ENCODE assay signal across 8 cellular contexts in genomic region chr6:139290787-139291294, GRCh38. TPM values are rescaled to one million over a fixed set of nuclear protein-coding genes. Genes with fewer than 3 reads are reported as not detected.
DNase-seq lines count a peak whose midpoint lies in the region; ATAC-seq, FAIRE-seq and TF ChIP-seq lines count a peak whose summit lies in the region.

No MANE protein-coding gene starts in this region.

- H3K4me3 Mint-ChIP-seq in MCF 10A (ENCODE audit: unreplicated experiment), result no peak overlapping the region

- FAIRE-seq in endothelial cell of umbilical vein (lab: Jason Lieb, UNC), result peak; percentile 78

- in situ Hi-C loops in mammary epithelial cell (cut with MboI; ENCODE audit: low sequenced_read_pairs in 2 of 2), result no loop called here

- intact Hi-C loops in MCF 10A (cut with micrococcal nuclease), result no loop called here
- intact Hi-C loops in mammary epithelial cell (cut with micrococcal nuclease), result no loop called here
- intact Hi-C loops in endothelial cell of umbilical vein (cut with micrococcal nuclease), result loop anchor here (1.0 kb wide), 2 partner anchors 32 to 72 kb away; no protein-coding TSS in a partner anchor

- H4K20me1 ChIP-seq in mammary epithelial cell (ENCODE audit: insufficient read depth, low read length) (no peaks in the 10 kb centered on the region), OCI-LY1 (ENCODE audit: insufficient read depth, low read length) (no peaks in the 10 kb centered on the region), endothelial cell of umbilical vein (replicated peaks; ENCODE audit: control insufficient read depth, extremely low read depth, insufficient read depth, low read length) (no peaks in the 10 kb centered on the region)

- POLR2A ChIA-PET in MCF 10A (lab: Yijun Ruan, JAX) (interaction anchor here (0.6 kb wide), 1 partner anchor 408 kb away, joined by 3 read pairs; no protein-coding TSS in a partner anchor), endothelial cell of umbilical vein (lab: Charles Lee) (interaction anchor here (0.5 kb wide), 1 partner anchor 98 kb away, joined by 3 read pairs; no protein-coding TSS in a partner anchor)

- dilution Hi-C loops in mammary epithelial cell (cut with HindIII; ENCODE audit: low sequenced_read_pairs), result no loop called here
- dilution Hi-C loops in endothelial cell of umbilical vein (cut with MboI; ENCODE audit: extremely low pct_ligation_motif_present, low sequenced_read_pairs), result no loop called here

- CTCF ChIA-PET in MCF 10A (lab: Yijun Ruan, JAX) (interaction anchor here (0.6 to 1.0 kb wide), 3 partner anchors 41 to 302 kb away, joined by 3 read pairs; partner anchors contain the start of gene REPS1), mammary epithelial cell (lab: Charles Lee; ENCODE audit: low non-redundant PET) (no interaction called here), endothelial cell of umbilical vein (lab: Charles Lee) (interaction anchor here (0.6 to 1.9 kb wide), 7 partner anchors 11 to 74 kb away, joined by 3 to 9 read pairs (median 3); no protein-coding TSS in a partner anchor)

- ATAC-seq in HG02884 (IDR thresholded peaks at IDR 0.05; ENCODE audit: unreplicated experiment) (peak; percentile 71), omental fat pad (ENCODE audit: low FRiP score) (peak; percentile 25)

- H3K4me2 ChIP-seq in mammary epithelial cell (ENCODE audit: insufficient read depth, low read depth, low read length) (no peak overlapping the region), OCI-LY1 (ENCODE audit: low read length) (peak overlapping the region; percentile 66), endothelial cell of umbilical vein (ENCODE audit: insufficient read depth, low read length) (peak overlapping the region; percentile 18)

- H3K27me3 Mint-ChIP-seq in MCF 10A (ENCODE audit: insufficient read depth, unreplicated experiment), result no peaks in the 10 kb centered on the region

- no peaks in the 10 kb centered on the region for H3K36me3 Mint-ChIP-seq in MCF 10A (ENCODE audit: insufficient read depth, unreplicated experiment)

- H3K4me1 Mint-ChIP-seq in MCF 10A (ENCODE audit: insufficient read depth, unreplicated experiment), result peaks cover 13% of the 10 kb centered on the region

- peak; percentile 25 for DNase-seq in MCF 10A (ENCODE audit: unreplicated experiment)
- no peak for DNase-seq in mammary epithelial cell
- peak; percentile 79 for DNase-seq in endothelial cell of umbilical vein (ENCODE audit: low read depth, low spot score)
- DNase-seq in omental fat pad (ENCODE audit: low spot score), result no peak
- DNase-seq in NCI-H2107 (lab: John Stamatoyannopoulos, UW), result no peak
- DNase-seq in stimulated activated CD4-positive, alpha-beta T cell treated with anti-CD3 and anti-CD28 coated beads, Interleukin-15, amount 100 ng/mL, for 24 hours, result no peak

- no peaks in the 10 kb centered on the region for H3K9me1 ChIP-seq in endothelial cell of umbilical vein (replicated peaks; ENCODE audit: control insufficient read depth, extremely low read depth, insufficient read depth, low read length)

- H3K79me2 ChIP-seq in mammary epithelial cell (ENCODE audit: insufficient read depth, low read length), result no peaks in the 10 kb centered on the region
- no peaks in the 10 kb centered on the region for H3K79me2 ChIP-seq in OCI-LY1 (ENCODE audit: insufficient read depth, low read length)
- H3K79me2 ChIP-seq in endothelial cell of umbilical vein (ENCODE audit: control insufficient read depth, insufficient read depth, low read length), result no peaks in the 10 kb centered on the region

- TF ChIP-seq POLR2A in endothelial cell of umbilical vein (IDR thresholded peaks at IDR 0.05; ENCODE audit: low read depth, low read length), result no peak

- H3K4me1 ChIP-seq in mammary epithelial cell (ENCODE audit: insufficient read depth, low read length) (peaks cover 7% of the 10 kb centered on the region), OCI-LY1 (ENCODE audit: insufficient read depth, low read length, severe bottlenecking) (peaks cover 73% of the 10 kb centered on the region), endothelial cell of umbilical vein (ENCODE audit: control insufficient read depth, extremely low read depth, insufficient read depth, low read length) (peaks cover 9% of the 10 kb centered on the region)

- no peaks in the 10 kb centered on the region for H3K9me2 ChIP-seq in OCI-LY1 (ENCODE audit: low read depth, low read length)

- H3K9me3 ChIP-seq in mammary epithelial cell (replicated peaks; ENCODE audit: insufficient read depth, low read length) (no peaks in the 10 kb centered on the region), OCI-LY1 (ENCODE audit: low read length) (no peaks in the 10 kb centered on the region), endothelial cell of umbilical vein (replicated peaks; ENCODE audit: control insufficient read depth, insufficient read depth, low read length) (no peaks in the 10 kb centered on the region)

- no peaks in the 10 kb centered on the region for H3K27me3 ChIP-seq in mammary epithelial cell (ENCODE audit: insufficient read depth, low read length)
- no peaks in the 10 kb centered on the region for H3K27me3 ChIP-seq in OCI-LY1 (ENCODE audit: insufficient read depth, low read length)
- H3K27me3 ChIP-seq in endothelial cell of umbilical vein (ENCODE audit: control insufficient read depth in 2 of 2, insufficient read depth in 2 of 2, low read length in 2 of 2), result no peaks in the 10 kb centered on the region

- no peak overlapping the region for H3K27ac Mint-ChIP-seq in MCF 10A (ENCODE audit: low read depth, unreplicated experiment)

- TF ChIP-seq CTCF in MCF 10A (IDR thresholded peaks at IDR 0.05; ENCODE audit: unreplicated experiment) (no peak), mammary epithelial cell (conservative IDR thresholded peaks at IDR 0.05 in 1 of 2, IDR thresholded peaks at IDR 0.05 in 1 of 2; ENCODE audit: extremely low read depth in 1 of 2, insufficient read depth in 1 of 2, low read depth in 1 of 2, low read length in 2 of 2) (no peak), OCI-LY1 (IDR thresholded peaks at IDR 0.05; ENCODE audit: low read length) (no peak), endothelial cell of umbilical vein (IDR thresholded peaks at IDR 0.05; ENCODE audit: extremely low read depth in 1 of 2, insufficient read depth in 1 of 2, low read depth in 1 of 2, low read length in 2 of 2) (no peak), omental fat pad (IDR thresholded peaks at IDR 0.05) (no peak)

- H2AFZ ChIP-seq in mammary epithelial cell (ENCODE audit: low read depth, low read length) (no peak overlapping the region), OCI-LY1 (ENCODE audit: low read length) (no peak overlapping the region), endothelial cell of umbilical vein (ENCODE audit: low read depth, low read length) (peak overlapping the region; percentile 7)

- WGBS in mammary epithelial cell (ENCODE audit: low coverage, missing lambda C conversion rate), result 79% methylated on average over 4 of the region's 4 CpGs

- H3K9ac ChIP-seq in mammary epithelial cell (ENCODE audit: insufficient read depth, low read length) (no peak overlapping the region), OCI-LY1 (ENCODE audit: low read length) (peak overlapping the region; percentile 61), endothelial cell of umbilical vein (replicated peaks; ENCODE audit: extremely low read depth, insufficient read depth, low read length) (no peak overlapping the region)

- H3F3A ChIP-seq in OCI-LY1 (ENCODE audit: insufficient read depth, low read length), result 0 out of 2 replicates have a peak, but pooled peaks cover 5% of the 10 kb centered on the region

- H3K36me3 ChIP-seq in mammary epithelial cell (ENCODE audit: insufficient read depth, low read length) (no peaks in the 10 kb centered on the region), OCI-LY1 (ENCODE audit: insufficient read depth, low read length) (peaks cover 7% of the 10 kb centered on the region; the same call in 1 of the 2 replicates), endothelial cell of umbilical vein (ENCODE audit: control insufficient read depth in 2 of 2, extremely low read depth in 1 of 2, insufficient read depth in 2 of 2, low read length in 2 of 2) (no peaks in the 10 kb centered on the region)

- H3K4me3 ChIP-seq in mammary epithelial cell (replicated peaks in 1 of 3; ENCODE audit: insufficient read depth in 1 of 3, low read depth in 2 of 3, low read length in 3 of 3) (no peak overlapping the region), OCI-LY1 (ENCODE audit: low read depth, low read length, poor library complexity, severe bottlenecking) (peak overlapping the region; percentile 46), endothelial cell of umbilical vein (replicated peaks in 1 of 3; ENCODE audit: insufficient read depth in 1 of 3, low read depth in 1 of 3, low read length in 3 of 3) (no peak overlapping the region)

- no TSS peak for BruUV-seq in MCF 10A (replicated peaks; lab: Mats Ljungman, UMichigan)
- BruUV-seq in mammary epithelial cell (replicated peaks; lab: Mats Ljungman, UMichigan), result no TSS peak
- BruUV-seq in endothelial cell of umbilical vein (replicated peaks; lab: Mats Ljungman, UMichigan), result TSS peak; percentile 14

- no peaks in the 10 kb centered on the region for H3K9me3 Mint-ChIP-seq in MCF 10A (ENCODE audit: unreplicated experiment)

- H3K27ac ChIP-seq in mammary epithelial cell (ENCODE audit: insufficient read depth, low read depth, low read length), result no peak overlapping the region
- peak overlapping the region; percentile 95 for H3K27ac ChIP-seq in OCI-LY1 (ENCODE audit: low read depth, low read length, poor library complexity, severe bottlenecking)
- H3K27ac ChIP-seq in endothelial cell of umbilical vein (ENCODE audit: insufficient read depth, low read depth, low read length), result peak overlapping the region; percentile 9

TF ChIP-seq in endothelial cell of umbilical vein, 7 proteins besides CTCF, POLR2A, EP300 and RAD21 (continues in another document):
- TF ChIP-seq JUN (IDR thresholded peaks at IDR 0.05; ENCODE audit: borderline replicate concordance, insufficient read depth, insufficient read length, low read depth), result peak; percentile 62
- TF ChIP-seq MAX (IDR thresholded peaks at IDR 0.05; ENCODE audit: insufficient read depth, insufficient read length), result no peak

RNA-seq across cellular contexts. Expression of gene TXLNB, which starts 1.0 kb away (rescaled TPM):
- total RNA-seq in MCF 10A (2022) (not detected in 2 replicates), mammary epithelial cell (not detected), endothelial cell of umbilical vein (0.18 and 0.28 TPM in 2 replicates), omental fat pad (1 to 10 TPM in 3 of 4 donors, under 1 TPM in 1; 0.37 to 1.4 (median 1.2) TPM)
- polyA plus RNA-seq in mammary epithelial cell (not detected), endothelial cell of umbilical vein (0.03 and 0.04 TPM in 2 replicates)
- polyA minus RNA-seq in mammary epithelial cell (not detected), endothelial cell of umbilical vein (0.06 TPM in 1 of 2 replicates, not detected in the other)
- polyA plus RNA-seq in endothelial cell of umbilical vein (2011; cell fraction: cytosol; rRNA removed), result 0.04 and 0.06 TPM in 2 replicates
- 0.14 and 0.16 TPM in 2 replicates for polyA plus RNA-seq in endothelial cell of umbilical vein (2011; cell fraction: nucleus; rRNA removed)
- 0.10 and 0.17 TPM in 2 replicates for polyA plus RNA-seq in endothelial cell of umbilical vein (2012)
- polyA minus RNA-seq in endothelial cell of umbilical vein (2011; cell fraction: cytosol; rRNA and poly(A)+ RNA removed), result not detected
- polyA minus RNA-seq in endothelial cell of umbilical vein (2011; cell fraction: nucleus; rRNA and poly(A)+ RNA removed), result 0.10 and 0.14 TPM in 2 replicates

Comparison
In these comparisons a context has a peak if more than half of its experiments do, and no peak if none do; other contexts are left out.
1. DNase-seq: peak in MCF 10A (single experiment) and endothelial cell of umbilical vein (single experiment); none in mammary epithelial cell (single experiment), omental fat pad (single experiment), NCI-H2107 (single experiment) and stimulated activated CD4-positive, alpha-beta T cell treated with anti-CD3 and anti-CD28 coated beads, Interleukin-15, amount 100 ng/mL, for 24 hours (single experiment).